ENCODE assay signal across 16 cellular contexts in genomic region chr12:53579545-53579955, GRCh38. TPM values are rescaled to one million over a fixed set of nuclear protein-coding genes. Genes with fewer than 3 reads are reported as not detected.
A peak's percentile ranks its signal among the peaks of the same experiment; 100 is the strongest.
DNase-seq lines count a peak whose midpoint lies in the region; ATAC-seq and TF ChIP-seq lines count a peak whose summit lies in the region.
"Had no signal": no experiment of that assay in that cellular context is flagged by ENCODE, and none has a peak within 500 bp of the region (broad histone marks: within the 10 kb centered on the region; RNA-seq: fewer than 3 reads in every experiment).

No MANE protein-coding gene starts in this region.

- H3K27ac ChIP-seq in heart left ventricle (peak overlapping the region in 1 of 12 donors; percentile 69), right atrium auricular region (no peak overlapping the region), upper lobe of right lung (no peak overlapping the region), MM.1S (ENCODE audit: low read length) (no peak overlapping the region)
- H3K27ac ChIP-seq: A549, ascending aorta, transverse colon had no signal

- H3K4me2 ChIP-seq in MM.1S (ENCODE audit: low read depth, low read length) = no peak overlapping the region
- H3K4me2 ChIP-seq: A549 had no signal

- no peaks in the 10 kb centered on the region for H3F3A ChIP-seq in MM.1S (ENCODE audit: insufficient read depth, low read length)

- no peak overlapping the region for H3K9ac ChIP-seq in MM.1S (ENCODE audit: low read length)

- intact Hi-C loops in heart left ventricle (cut with DNase I) (no loop called here), upper lobe of right lung (cut with DNase I) (no loop called here)

- WGBS in heart left ventricle, 4 donors = 77 to 88% (median 84%) methylated on average over 5 of the region's 5 CpGs

- no peak for DNase-seq in heart left ventricle
- no peak for DNase-seq in right atrium auricular region (ENCODE audit: low spot score)
- peak; percentile 49 for DNase-seq in MV-4-11 (lab: John Stamatoyannopoulos, UW)
- no peak for DNase-seq in upper lobe of right lung
- no peak for DNase-seq in MM.1S
- DNase-seq in D341Med (ENCODE audit: low spot score) = no peak
- no peak for DNase-seq in KG1 (lab: John Stamatoyannopoulos, UW)
- DNase-seq: activated T-cell treated with anti-CD3 and anti-CD28 coated beads, Interleukin-2, amount 50 U/mL, for 24 hours; DMS79 treated with DMSO at 0.1 percent for 48 hours; left cardiac atrium; NCI-H1105; NCI-H526; transverse colon had no signal

- TF ChIP-seq CTCF in heart left ventricle (IDR thresholded peaks at IDR 0.05) (no peak), right atrium auricular region (IDR thresholded peaks at IDR 0.05) (no peak), upper lobe of right lung (IDR thresholded peaks at IDR 0.05) (no peak), MM.1S (IDR thresholded peaks at IDR 0.05; ENCODE audit: low read length) (no peak)

- H3K36me3 ChIP-seq in heart left ventricle (peaks cover 0 to 16% (median 0%) of the 10 kb centered on the region in 9 donors), right atrium auricular region (no peaks in the 10 kb centered on the region), upper lobe of right lung (no peaks in the 10 kb centered on the region), MM.1S (replicated peaks; ENCODE audit: insufficient read depth, low read length) (no peaks in the 10 kb centered on the region)

- no peaks in the 10 kb centered on the region for H3K9me3 ChIP-seq in heart left ventricle
- H3K9me3 ChIP-seq in right atrium auricular region = no peaks in the 10 kb centered on the region
- H3K9me3 ChIP-seq in upper lobe of right lung = no peaks in the 10 kb centered on the region
- H3K9me3 ChIP-seq in MM.1S (replicated peaks; ENCODE audit: insufficient read depth, low read length) = no peaks in the 10 kb centered on the region
- H3K9me3 ChIP-seq: A549, ascending aorta, transverse colon had no signal

- no peaks in the 10 kb centered on the region for H3K27me3 ChIP-seq in heart left ventricle
- no peaks in the 10 kb centered on the region for H3K27me3 ChIP-seq in right atrium auricular region
- no peaks in the 10 kb centered on the region for H3K27me3 ChIP-seq in upper lobe of right lung
- H3K27me3 ChIP-seq in MM.1S (replicated peaks; ENCODE audit: insufficient read depth, low read length) = no peaks in the 10 kb centered on the region
- H3K27me3 ChIP-seq: ascending aorta, transverse colon had no signal

- ATAC-seq in heart left ventricle = peak in 3 of 4 donors; percentile 23 to 49 (median 24)
- peak; percentile 58 for ATAC-seq in HG02588 (IDR thresholded peaks at IDR 0.05; ENCODE audit: unreplicated experiment)
- peak; percentile 87 for ATAC-seq in upper lobe of right lung

- H3K4me1 ChIP-seq in heart left ventricle (peaks cover 0 to 21% (median 8%) of the 10 kb centered on the region in 12 donors), right atrium auricular region (no peaks in the 10 kb centered on the region), upper lobe of right lung (peaks cover 8% of the 10 kb centered on the region), MM.1S (ENCODE audit: low read length) (no peaks in the 10 kb centered on the region)

- peaks cover 5% of the 10 kb centered on the region; the same call in 1 of the 2 replicates for H3K79me2 ChIP-seq in MM.1S (ENCODE audit: low read length)

- H3K9me2 ChIP-seq in MM.1S (replicated peaks; ENCODE audit: insufficient read depth, low read length) = no peaks in the 10 kb centered on the region

- TF ChIP-seq POLR2A in heart left ventricle (IDR thresholded peaks at IDR 0.05) = no peak

- no peak overlapping the region for H2AFZ ChIP-seq in MM.1S (ENCODE audit: low read length)

- no peaks in the 10 kb centered on the region for H4K20me1 ChIP-seq in MM.1S (ENCODE audit: insufficient read depth, low read length)

- H3K4me3 ChIP-seq in heart left ventricle (no peak overlapping the region), right atrium auricular region (no peak overlapping the region), upper lobe of right lung (no peak overlapping the region), MM.1S (ENCODE audit: low read length) (no peak overlapping the region)
- H3K4me3 ChIP-seq: A549, ascending aorta, transverse colon had no signal

RNA-seq across cellular contexts. Expression of gene ATF7, which starts 46.6 kb away (rescaled TPM):
- total RNA-seq in heart left ventricle (10 to 100 TPM; 21.1 to 43.2 (median 32.0) TPM), right atrium auricular region (10 to 100 TPM; 22.1 to 24.7 TPM), upper lobe of right lung (54.0 TPM)
- polyA plus RNA-seq in heart left ventricle = 10 to 100 TPM; 20.0 to 21.3 TPM

Comparison
In these comparisons a context has a peak if more than half of its experiments do, and no peak if none do; other contexts are left out.
1. ATAC-seq: peak in every context shown above with its lines; median percentile 87 in upper lobe of right lung; 58 in HG02588; 24 in heart left ventricle.